In the genomic region with DNA sequence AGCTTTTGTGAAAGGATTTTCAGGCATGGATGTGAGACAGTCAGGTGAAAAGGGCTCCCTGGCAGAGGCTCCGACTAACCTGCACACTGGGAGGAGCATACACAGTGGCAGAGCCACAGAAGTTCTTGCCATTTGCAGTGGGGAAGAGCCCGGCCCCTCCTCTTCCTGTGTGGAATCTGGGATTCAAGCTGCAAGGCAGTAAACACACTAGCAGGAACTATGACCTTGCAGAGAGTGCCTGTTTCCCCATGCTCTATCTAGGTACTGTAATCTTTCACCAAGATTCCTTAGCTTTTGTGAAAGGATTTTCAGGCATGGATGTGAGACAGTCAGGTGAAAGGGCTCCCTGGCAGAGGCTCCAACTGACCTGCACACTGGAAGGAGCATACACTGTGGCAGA, we compare ENCODE assay signal across 18 cellular contexts. TPM values are rescaled to one million over a fixed set of nuclear protein-coding genes. Genes with fewer than 3 reads are reported as not detected.
DNase-seq lines count a peak whose midpoint lies in the region; ATAC-seq, FAIRE-seq and TF ChIP-seq lines count a peak whose summit lies in the region.
"Had no signal": no experiment of that assay in that cellular context is flagged by ENCODE, and none has a peak within 500 bp of the region (broad histone marks: within the 10 kb centered on the region; RNA-seq: fewer than 3 reads in every experiment).

No MANE protein-coding gene starts in this region.

- ATAC-seq in K562 (no peak), mucosa of descending colon (peak; percentile 60), GM21447 (IDR thresholded peaks at IDR 0.05; ENCODE audit: unreplicated experiment) (no peak)
- ATAC-seq: GM23338, HCT116 had no signal

- no peak overlapping the region for H4K91ac ChIP-seq in neuronal stem cell (ENCODE audit: low read depth, low read length, poor library complexity)

- H4K8ac ChIP-seq in neuronal stem cell (ENCODE audit: low read depth, low read length), result no peak overlapping the region

- H3K14ac ChIP-seq in neuronal stem cell (ENCODE audit: low read length), result no peak overlapping the region

- no peak overlapping the region for H3K4ac ChIP-seq in neuronal stem cell (ENCODE audit: low read length)

- no peaks in the 10 kb centered on the region for H4K20me1 ChIP-seq in K562 (replicated peaks; ENCODE audit: control insufficient read depth, insufficient read depth, low read length)

- H3K27ac Mint-ChIP-seq in activated T-helper 2 cell treated with anti-CD3 and anti-CD28 coated beads, Interferon-gamma antibody, Interleukin-2, Interleukin-4, amounts not matched to agents 10 μg/mL and 5 μg/mL and 100 μg/mL, durations not matched to agents 14 hours and 24 hours and 36 hours, result no peak overlapping the region
- H3K27ac Mint-ChIP-seq: GM23338, H9 had no signal

- no peaks in the 10 kb centered on the region for H3K79me1 ChIP-seq in neuronal stem cell (ENCODE audit: low read depth, low read length)

- H3K9me3 ChIP-seq in K562 (replicated peaks; ENCODE audit: control insufficient read depth, insufficient read depth, low read depth, low read length) (no peaks in the 10 kb centered on the region), mucosa of descending colon (no peaks in the 10 kb centered on the region), neuronal stem cell (replicated peaks in 1 of 2; ENCODE audit: control insufficient read depth in 2 of 2, insufficient read depth in 1 of 2, low read depth in 1 of 2, low read length in 2 of 2) (no peaks in the 10 kb centered on the region), vagina (no peaks in the 10 kb centered on the region)

- peaks cover 6% of the 10 kb centered on the region for H3K4me1 Mint-ChIP-seq in activated T-helper 2 cell treated with anti-CD3 and anti-CD28 coated beads, Interferon-gamma antibody, Interleukin-2, Interleukin-4, amounts not matched to agents 10 μg/mL and 5 μg/mL and 100 μg/mL, durations not matched to agents 14 hours and 24 hours and 36 hours (ENCODE audit: low read depth)
- H3K4me1 Mint-ChIP-seq: GM23338, H9 had no signal

- H3K27ac ChIP-seq in K562 (ENCODE audit: extremely low read depth, low read depth, low read length), result no peak overlapping the region
- H3K27ac ChIP-seq in neuronal stem cell (replicated peaks; ENCODE audit: low read length), result no peak overlapping the region
- H3K27ac ChIP-seq in vagina, result no peak overlapping the region

- TF ChIP-seq EP300 in K562 (IDR thresholded peaks at IDR 0.05; ENCODE audit: low read length), result no peak

- no peak overlapping the region for H3K4me3 ChIP-seq in K562
- H3K4me3 ChIP-seq in mucosa of descending colon, result no peak overlapping the region
- no peak overlapping the region for H3K4me3 ChIP-seq in neuronal stem cell (ENCODE audit: low read length in 2 of 2)
- no peak overlapping the region for H3K4me3 ChIP-seq in vagina
- H3K4me3 ChIP-seq: GM23338 had no signal

- no peak overlapping the region for H2BK12ac ChIP-seq in neuronal stem cell (ENCODE audit: low read length)

- no peaks in the 10 kb centered on the region for H3K36me3 ChIP-seq in K562 (ENCODE audit: control insufficient read depth, insufficient read depth, low read length)
- no peaks in the 10 kb centered on the region for H3K36me3 ChIP-seq in mucosa of descending colon (ENCODE audit: low read depth)
- H3K36me3 ChIP-seq in neuronal stem cell (replicated peaks in 1 of 2; ENCODE audit: control insufficient read depth in 2 of 2, insufficient read depth in 2 of 2, low read length in 2 of 2), result no peaks in the 10 kb centered on the region
- no peaks in the 10 kb centered on the region for H3K36me3 ChIP-seq in vagina

- H2AFZ ChIP-seq in K562 (ENCODE audit: low read depth, low read length) (peak overlapping the region; percentile 66), neuronal stem cell (ENCODE audit: low read length) (peak overlapping the region; percentile 80)

- TF ChIP-seq POLR2A in K562 (conservative IDR thresholded peaks at IDR 0.05) (no peak), vagina (IDR thresholded peaks at IDR 0.05) (no peak)

- H3K9me1 ChIP-seq in K562 (ENCODE audit: control insufficient read depth, insufficient read depth, low read length), result no peaks in the 10 kb centered on the region

- no peak overlapping the region for H3K18ac ChIP-seq in neuronal stem cell (ENCODE audit: low read length)

- 45% methylated on average over 2 of the region's 2 CpGs for WGBS in K562 (ENCODE audit: insufficient coverage, low coverage, missing lambda C conversion rate)
- no CpG with 5 or more reads among the region's 2 CpGs for WGBS in neuronal stem cell (ENCODE audit: extremely low coverage in 2 of 2, insufficient read length in 2 of 2, insufficient replicate concordance in 1 of 2), 2 donors

- H3K27me3 ChIP-seq in K562 (ENCODE audit: control insufficient read depth in 2 of 2, insufficient read depth in 2 of 2, low read length in 2 of 2) (no peaks in the 10 kb centered on the region), neuronal stem cell (ENCODE audit: control insufficient read depth in 3 of 3, insufficient read depth in 3 of 3, low read depth in 1 of 3, low read length in 3 of 3) (no peaks in the 10 kb centered on the region), vagina (no peaks in the 10 kb centered on the region)

- no peak overlapping the region for H3K9ac ChIP-seq in K562 (ENCODE audit: insufficient read depth in 1 of 2, low read depth in 2 of 2, low read length in 2 of 2)
- no peak overlapping the region for H3K9ac ChIP-seq in neuronal stem cell (ENCODE audit: low read depth, low read length, poor library complexity)

- H3K4me1 ChIP-seq in K562 (replicated peaks in 1 of 2; ENCODE audit: control insufficient read depth in 2 of 2, insufficient read depth in 2 of 2, low read length in 2 of 2) (peaks cover 0 to 4% of the 10 kb centered on the region in 2 experiments; a peak in 1 of 5 replicates), mucosa of descending colon (ENCODE audit: low read depth) (no peaks in the 10 kb centered on the region), neuronal stem cell (ENCODE audit: control insufficient read depth in 2 of 2, insufficient read depth in 1 of 2, low read depth in 1 of 2, low read length in 2 of 2) (no peaks in the 10 kb centered on the region), vagina (no peaks in the 10 kb centered on the region)

- H3K23ac ChIP-seq in neuronal stem cell (ENCODE audit: low read depth, low read length, poor library complexity), result no peak overlapping the region

- no peak for DNase-seq in K562 (ENCODE audit: extremely low read depth in 1 of 4, low spot score in 3 of 4)
- no peak for DNase-seq in mucosa of descending colon
- DNase-seq in neuronal stem cell (ENCODE audit: low spot score), result no peak
- no peak for DNase-seq in activated T-helper 2 cell treated with anti-CD3 and anti-CD28 coated beads, Interferon-gamma antibody, Interleukin-2, Interleukin-4, amounts not matched to agents 10 μg/mL and 5 μg/mL and 100 μg/mL, durations not matched to agents 14 hours and 24 hours and 36 hours (ENCODE audit: low spot score)
- no peak for DNase-seq in vagina (ENCODE audit: extremely low spot score in 2 of 2)
- DNase-seq: C1 segment of cervical spinal cord; Calu3; CD4-positive, alpha-beta memory T cell; COR-L47; DND-41; H9 had no signal

- intact Hi-C loops in K562 (cut with micrococcal nuclease) (no loop called here), mucosa of descending colon (cut with DNase I, micrococcal nuclease) (no loop called here), vagina (cut with DNase I) (no loop called here)
- intact Hi-C loops in activated T-helper 2 cell treated with anti-CD3 and anti-CD28 coated beads, Interferon-gamma antibody, Interleukin-2, Interleukin-4, amounts not matched to agents 10 μg/mL and 5 μg/mL and 100 μg/mL, durations not matched to agents 14 hours and 24 hours and 36 hours (cut with micrococcal nuclease), result no loop called here

- H3K27me3 Mint-ChIP-seq in activated T-helper 2 cell treated with anti-CD3 and anti-CD28 coated beads, Interferon-gamma antibody, Interleukin-2, Interleukin-4, amounts not matched to agents 10 μg/mL and 5 μg/mL and 100 μg/mL, durations not matched to agents 14 hours and 24 hours and 36 hours (ENCODE audit: low read depth), result no peaks in the 10 kb centered on the region
- H3K27me3 Mint-ChIP-seq: CD4-positive, alpha-beta memory T cell had no signal

- POLR2A ChIA-PET in K562 (lab: Yijun Ruan, JAX), result interaction anchor here (0.5 to 1.4 kb wide), 2 partner anchors 20 to 471 kb away, joined by 3 to 4 read pairs; a partner anchor contains a TSS

- H2BK15ac ChIP-seq in neuronal stem cell (ENCODE audit: low read length), result no peak overlapping the region

- H3K79me2 ChIP-seq in K562 (ENCODE audit: control insufficient read depth, insufficient read depth, low read length), result no peaks in the 10 kb centered on the region

- TF ChIP-seq CTCF in K562 (IDR thresholded peaks at IDR 0.05 in 2 of 3, conservative IDR thresholded peaks at IDR 0.05 in 1 of 3; ENCODE audit: insufficient read depth in 2 of 3, low read depth in 1 of 3, low read length in 3 of 3) (no peak), mucosa of descending colon (IDR thresholded peaks at IDR 0.05) (no peak), vagina (IDR thresholded peaks at IDR 0.05) (no peak)

- no TSS peak for BruUV-seq in K562 (replicated peaks; lab: Mats Ljungman, UMichigan)

- no peaks in the 10 kb centered on the region for H3K36me3 Mint-ChIP-seq in activated T-helper 2 cell treated with anti-CD3 and anti-CD28 coated beads, Interferon-gamma antibody, Interleukin-2, Interleukin-4, amounts not matched to agents 10 μg/mL and 5 μg/mL and 100 μg/mL, durations not matched to agents 14 hours and 24 hours and 36 hours (ENCODE audit: low read depth)
- H3K36me3 Mint-ChIP-seq: CD4-positive, alpha-beta memory T cell had no signal

- CTCF ChIA-PET in K562 (lab: Yijun Ruan, JAX; ENCODE audit: low intra/inter-chr PET ratio), result no interaction called here

- H3K4me3 Mint-ChIP-seq in activated T-helper 2 cell treated with anti-CD3 and anti-CD28 coated beads, Interferon-gamma antibody, Interleukin-2, Interleukin-4, amounts not matched to agents 10 μg/mL and 5 μg/mL and 100 μg/mL, durations not matched to agents 14 hours and 24 hours and 36 hours (ENCODE audit: low read depth), result no peak overlapping the region
- H3K4me3 Mint-ChIP-seq: CD4-positive, alpha-beta memory T cell; GM23338; H9 had no signal

- no peak overlapping the region for H2AK5ac ChIP-seq in neuronal stem cell (ENCODE audit: low read depth, low read length)

- no peaks in the 10 kb centered on the region for H3K9me3 Mint-ChIP-seq in activated T-helper 2 cell treated with anti-CD3 and anti-CD28 coated beads, Interferon-gamma antibody, Interleukin-2, Interleukin-4, amounts not matched to agents 10 μg/mL and 5 μg/mL and 100 μg/mL, durations not matched to agents 14 hours and 24 hours and 36 hours
- H3K9me3 Mint-ChIP-seq: GM23338 had no signal

- no peak for TF ChIP-seq RAD21 in K562 (CRISPR knock-in tag; conservative IDR thresholded peaks at IDR 0.05 in 1 of 2, IDR thresholded peaks at IDR 0.05 in 1 of 2)

- no peak overlapping the region for H2BK5ac ChIP-seq in neuronal stem cell (ENCODE audit: low read length)

- no peak overlapping the region for H2BK120ac ChIP-seq in neuronal stem cell (ENCODE audit: low read depth, low read length)

- H3K4me2 ChIP-seq in K562 (ENCODE audit: insufficient read depth, low read length), result no peak overlapping the region
- H3K4me2 ChIP-seq in neuronal stem cell (ENCODE audit: insufficient read depth, low read length, poor library complexity, severe bottlenecking), result no peak overlapping the region
- H3K4me2 ChIP-seq: GM23338 had no signal

- in situ Hi-C loops in K562 (cut with MboI), result no loop called here

- no peak for FAIRE-seq in K562 (lab: Jason Lieb, UNC)
- FAIRE-seq: G401.6, GM12892 had no signal

RNA-seq across cellular contexts. Expression of a gene that starts 19.8 kb away (rescaled TPM):
- 131 and 171 TPM in 2 replicates for total RNA-seq in K562 (2011; cell fraction: chromatin; rRNA removed; ENCODE audit: low replicate concordance)
- total RNA-seq in K562 (2011; cell fraction: nucleolus; rRNA removed), result 116 and 131 TPM in 2 replicates
- total RNA-seq in K562 (2011; cell fraction: nucleoplasm; rRNA removed), result 117 and 125 TPM in 2 replicates
- 40.5 and 42.2 TPM in 2 replicates for total RNA-seq in K562 (2014; rRNA removed)
- total RNA-seq in K562 (2014; rRNA removed; fragmentation: Illumina TruSeq; extraction: Trizol), result 42.9 and 46.4 TPM in 2 replicates
- 29.1 and 32.7 TPM in 2 replicates for total RNA-seq in K562 (2015; rRNA removed; fragmentation: Illumina TruSeq; extraction: Trizol)
- total RNA-seq in K562 (2021), result 51.8 and 55.8 TPM in 2 replicates
- polyA plus RNA-seq in K562 (2011; rRNA removed), result 67.6 and 116 TPM in 2 replicates
- polyA plus RNA-seq in K562 (2011; cell fraction: cytosol; rRNA removed), result 38.2 and 65.7 TPM in 2 replicates
- polyA plus RNA-seq in K562 (2011; cell fraction: nucleus; rRNA removed), result 145 and 157 TPM in 2 replicates
- 36.5 and 56.1 TPM in 2 replicates for polyA plus RNA-seq in K562 (2012)
- polyA plus RNA-seq in K562 (2014; fragmentation: Illumina TruSeq; extraction: Trizol), result 39.5 and 44.6 TPM in 2 replicates
- 10 to 100 TPM; 22.4 to 46.9 TPM for polyA plus RNA-seq in K562 (2014; fragmentation: Nextera tagmentation; extraction: Ambion mirVana)
- polyA plus RNA-seq in K562 (2014; rRNA removed), result 27.5 and 30.2 TPM in 2 replicates
- polyA minus RNA-seq in K562 (2011; rRNA and poly(A)+ RNA removed), result 114 and 202 TPM in 2 replicates
- polyA minus RNA-seq in K562 (2011; cell fraction: cytosol; rRNA and poly(A)+ RNA removed), result 42.9 and 62.4 TPM in 2 replicates
- 93.2 and 145 TPM in 2 replicates for polyA minus RNA-seq in K562 (2011; cell fraction: nucleus; rRNA and poly(A)+ RNA removed)
- 100 to 1,000 TPM; 160 to 225 (median 187) TPM for total RNA-seq in mucosa of descending colon
- polyA plus RNA-seq in neuronal stem cell (2013, experiment 1 of 2), result 45.7 TPM
- 45.2 TPM for polyA plus RNA-seq in neuronal stem cell (2013, experiment 2 of 2)
- total RNA-seq in activated T-helper 2 cell treated with anti-CD3 and anti-CD28 coated beads, Interferon-gamma antibody, Interleukin-2, Interleukin-4, amounts not matched to agents 10 μg/mL and 5 μg/mL and 100 μg/mL, durations not matched to agents 14 hours and 24 hours and 36 hours, result not detected in 2 replicates
- 8.6 TPM for total RNA-seq in vagina
- total RNA-seq: A172; A673; Calu3; CD4-positive, alpha-beta memory T cell had no signal
- polyA plus RNA-seq: CD4-positive, alpha-beta memory T cell had no signal
